21 cellular contexts compared by ENCODE assay signal in the genomic region with DNA sequence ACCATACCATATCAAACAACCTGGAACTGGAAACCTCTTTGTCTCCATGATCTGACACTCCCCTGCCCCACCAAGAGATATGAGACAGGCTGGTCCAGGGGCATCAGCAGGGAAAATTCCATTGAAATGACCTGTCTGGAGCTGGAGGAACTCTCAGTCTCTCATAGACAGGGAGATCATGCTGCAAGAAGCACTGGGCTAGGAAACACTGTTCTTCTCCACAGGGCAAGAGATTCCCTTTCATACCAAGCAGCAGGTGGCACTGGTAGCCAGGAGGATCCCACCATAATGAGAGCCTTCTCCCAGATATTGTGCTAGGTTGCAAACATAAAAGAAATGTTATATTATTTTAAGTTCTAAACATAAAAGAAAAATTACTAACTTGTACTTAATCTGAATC. TPM values are rescaled to one million over a fixed set of nuclear protein-coding genes. Genes with fewer than 3 reads are reported as not detected.
"Had no signal": no experiment of that assay in that cellular context is flagged by ENCODE, and none has a peak within 500 bp of the region (broad histone marks: within the 10 kb centered on the region; RNA-seq: fewer than 3 reads in every experiment).

No MANE protein-coding gene starts in this region.

- H3K9me3 ChIP-seq: SK-N-SH had no signal

- H3K9ac ChIP-seq: SK-N-SH had no signal

- H3K27ac ChIP-seq: HL-60, RWPE1 had no signal

- FAIRE-seq: HTR-8/SVneo had no signal

- H3K4me2 ChIP-seq: SK-N-SH had no signal

- DNase-seq: KBM-7, NCI-H1092, NCI-H1105 treated with DMSO at 0.1 percent for 48 hours, NCI-H1417 treated with DMSO at 0.1 percent for 48 hours, NCI-H146, NCI-H1694 treated with DMSO at 0.1 percent for 48 hours, NCI-H1930, NCI-H2081, NCI-H2107, NCI-H2171 treated with DMSO at 0.1 percent for 48 hours, NCI-H345, NCI-H446 treated with DMSO at 0.1 percent for 48 hours, NCI-H510A treated with DMSO at 0.1 percent for 48 hours, NCI-H526, SHP77, SK-N-SH, T-helper 1 cell had no signal

RNA-seq across cellular contexts. Expression of a gene that starts 14.5 kb away (rescaled TPM):
- total RNA-seq: LHCN-M2 had no signal
